In the genomic region with DNA sequence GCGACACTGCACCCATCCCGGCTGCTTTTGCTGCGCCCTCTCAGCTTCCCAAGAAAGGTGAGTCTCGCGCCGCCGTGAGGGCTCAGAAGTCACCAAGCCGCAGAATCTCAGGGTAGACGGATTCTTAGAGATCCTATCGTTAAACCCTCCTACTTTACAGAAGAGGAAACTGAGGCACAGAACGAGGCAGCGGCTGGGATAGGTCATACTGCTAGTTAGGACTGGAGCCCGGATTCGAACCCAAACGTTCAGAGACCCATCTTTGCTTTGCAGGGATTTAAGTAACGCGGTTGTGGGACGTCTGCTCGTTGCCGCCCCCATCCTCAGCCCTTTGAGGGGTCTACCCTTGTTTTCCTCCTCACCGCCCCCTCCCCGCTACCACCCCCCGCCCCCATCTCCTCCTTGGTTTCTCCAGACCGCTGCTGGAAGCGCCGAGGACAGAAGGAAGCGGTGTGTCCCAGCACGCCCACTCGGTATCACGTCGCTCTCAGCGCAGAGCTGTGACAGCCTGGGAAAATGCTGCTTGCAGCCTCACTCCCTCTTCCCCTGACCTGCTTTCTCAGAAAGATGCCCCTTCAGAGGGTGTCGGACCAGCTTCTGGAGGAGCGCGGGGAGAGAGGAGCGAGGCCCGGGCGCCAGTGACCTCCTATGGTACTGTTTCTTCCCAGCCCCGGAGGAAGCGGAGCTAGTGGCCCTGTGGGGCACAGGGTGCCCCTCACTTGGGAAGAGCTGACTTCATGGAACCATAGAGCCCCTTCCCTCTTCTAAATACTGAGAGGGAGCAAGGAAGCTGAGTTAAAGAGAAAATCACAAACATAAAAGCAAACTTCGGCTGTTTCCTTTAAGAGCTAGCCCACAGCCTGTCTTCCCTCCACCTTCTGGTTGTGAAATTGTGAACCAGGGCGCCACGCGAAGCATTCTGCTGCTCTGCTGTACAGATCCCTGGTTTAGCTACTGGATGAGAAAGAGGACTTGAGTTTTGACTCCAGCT, we compare ENCODE assay signal across 8 cellular contexts. TPM values are rescaled to one million over a fixed set of nuclear protein-coding genes. Genes with fewer than 3 reads are reported as not detected.
DNase-seq lines count a peak whose midpoint lies in the region; ATAC-seq and TF ChIP-seq lines count a peak whose summit lies in the region.

No MANE protein-coding gene starts in this region.

- H3K4me2 ChIP-seq in IMR-90 (ENCODE audit: low read depth, low read length), result peak overlapping the region; percentile 96

- POLR2A ChIA-PET in IMR-90 (lab: Charles Lee; ENCODE audit: unreplicated experiment), result no interaction called here
- POLR2A ChIA-PET in activated B cell treated with CpG ODN at 0.5 μM for 24 hours (lab: Charles Lee), result interaction anchor here (0.6 to 1.0 kb wide), 3 partner anchors 13 to 623 kb away, joined by 3 to 8 read pairs (median 3); no protein-coding TSS in a partner anchor

- H2BK20ac ChIP-seq in IMR-90 (ENCODE audit: low read depth, low read length), result no peak overlapping the region

- H3K36me3 Mint-ChIP-seq in activated B cell treated with CpG ODN at 0.5 μM for 24 hours (ENCODE audit: low read depth), result peaks cover 6% of the 10 kb centered on the region

- peaks cover 4% of the 10 kb centered on the region; the same call in 1 of the 2 replicates for H3K9me1 ChIP-seq in IMR-90 (ENCODE audit: insufficient read depth, low read length)

- H3K18ac ChIP-seq in IMR-90 (ENCODE audit: low read depth, low read length), result peak overlapping the region; percentile 51; the same call in 1 of the 2 replicates

- TF ChIP-seq POLR2A in IMR-90 (IDR thresholded peaks at IDR 0.05; ENCODE audit: low read depth, low read length), result peak; percentile 10; the same call in 1 of the 2 replicates

- H2AK5ac ChIP-seq in IMR-90 (ENCODE audit: low read depth, low read length), result no peak overlapping the region

- peak overlapping the region; percentile 72 for H3K14ac ChIP-seq in IMR-90 (replicated peaks; ENCODE audit: low read depth, low read length)

- dilution Hi-C loops in IMR-90 (cut with HindIII; ENCODE audit: low sequenced_read_pairs, unreplicated experiment), result no loop called here

- H3K9me3 ChIP-seq in IMR-90 (ENCODE audit: control insufficient read depth, insufficient read depth, low read length) (no peaks in the 10 kb centered on the region), colonic mucosa (no peaks in the 10 kb centered on the region)

- no peak overlapping the region for H2BK15ac ChIP-seq in IMR-90 (ENCODE audit: low read depth, low read length)

- H4K20me1 ChIP-seq in IMR-90 (ENCODE audit: insufficient read depth, low read length), result no peaks in the 10 kb centered on the region

- H2AFZ ChIP-seq in IMR-90 (replicated peaks; ENCODE audit: low read length, poor library complexity), result peak overlapping the region; percentile 91

- no peak overlapping the region; the same call in 1 of the 2 replicates for H4K91ac ChIP-seq in IMR-90 (ENCODE audit: insufficient read depth, low read depth, low read length)

- in situ Hi-C loops in IMR-90 (cut with MboI; ENCODE audit: low sequenced_read_pairs), result no loop called here

- H3K36me3 ChIP-seq in IMR-90 (ENCODE audit: control insufficient read depth, insufficient read depth, low read length) (no peaks in the 10 kb centered on the region), colonic mucosa (no peaks in the 10 kb centered on the region)

- CTCF ChIA-PET in IMR-90 (lab: Yijun Ruan, JAX), result interaction anchor here (0.6 to 2.6 kb wide), 6 partner anchors 19 to 739 kb away, joined by 3 to 9 read pairs (median 4); no protein-coding TSS in a partner anchor
- CTCF ChIA-PET in activated B cell treated with CpG ODN at 0.5 μM for 24 hours (lab: Charles Lee), result interaction anchor here (1.0 to 1.5 kb wide), 4 partner anchors 12 to 182 kb away, joined by 3 read pairs; no protein-coding TSS in a partner anchor

- intact Hi-C loops in IMR-90 (cut with micrococcal nuclease) (loop anchor here (1.0 to 10.0 kb wide), 4 partner anchors 183 to 550 kb away; no protein-coding TSS in a partner anchor), activated B cell treated with CpG ODN at 0.5 μM for 24 hours (cut with micrococcal nuclease) (loop anchor here (1.0 to 2.0 kb wide), 2 partner anchors 72 to 103 kb away; no protein-coding TSS in a partner anchor), colonic mucosa (cut with DNase I) (no loop called here)

- H3K4me1 ChIP-seq in IMR-90 (ENCODE audit: control insufficient read depth, insufficient read depth, low read length) (peaks cover 7% of the 10 kb centered on the region; the same call in 1 of the 2 replicates), colonic mucosa (no peaks in the 10 kb centered on the region)

- peak in 2 of 3 experiments; percentile 32 to 49 for DNase-seq in NCI-H1417 (lab: John Stamatoyannopoulos, UW)
- DNase-seq in NCI-H1417 treated with DMSO at 0.1 percent for 48 hours (lab: John Stamatoyannopoulos, UW), result no peak
- peak; percentile 60 for DNase-seq in IMR-90
- DNase-seq in activated B cell treated with CpG ODN at 0.5 μM for 24 hours, result peak; percentile 27
- DNase-seq in colonic mucosa, result peak; percentile 39
- peak; percentile 59 for DNase-seq in stimulated activated CD4-positive, alpha-beta T cell treated with anti-CD3 and anti-CD28 coated beads, Interleukin-15, amount 100 ng/mL, for 24 hours

- H3K4me1 Mint-ChIP-seq in activated B cell treated with CpG ODN at 0.5 μM for 24 hours, result peaks cover 18% of the 10 kb centered on the region

- no peak overlapping the region for H4K5ac ChIP-seq in IMR-90 (ENCODE audit: low read depth, low read length)

- H3K79me1 ChIP-seq in IMR-90 (ENCODE audit: low read depth in 1 of 2, low read length in 2 of 2), result peaks cover 21 to 32% of the 10 kb centered on the region in 2 experiments; a peak in 3 of 4 replicates

- H3K9ac ChIP-seq in IMR-90 (ENCODE audit: low read depth, low read length) (peak overlapping the region; percentile 79), colonic mucosa (ENCODE audit: low read depth in 2 of 2, low read length in 2 of 2) (peak overlapping the region; percentile 58 to 77)

- TF ChIP-seq CTCF in IMR-90 (conservative IDR thresholded peaks at IDR 0.05; ENCODE audit: low read depth, low read length) (no peak), activated B cell treated with CpG ODN at 0.5 μM for 24 hours (IDR thresholded peaks at IDR 0.05) (no peak), colonic mucosa (IDR thresholded peaks at IDR 0.05) (no peak)

- TF ChIP-seq RAD21 in IMR-90 (IDR thresholded peaks at IDR 0.05; ENCODE audit: low read length), result no peak

- peaks cover 3% of the 10 kb centered on the region for H3K27me3 Mint-ChIP-seq in activated B cell treated with CpG ODN at 0.5 μM for 24 hours

- H3K27me3 ChIP-seq in IMR-90 (ENCODE audit: control insufficient read depth, insufficient read depth, low read length) (no peaks in the 10 kb centered on the region), colonic mucosa (no peaks in the 10 kb centered on the region), layer of hippocampus (ENCODE audit: control insufficient read depth, insufficient read depth, low read length) (no peaks in the 10 kb centered on the region)

- WGBS in IMR-90 (ENCODE audit: extremely low coverage in 2 of 2, insufficient read length in 1 of 2), 2 experiments, result 6% methylated on average over 9 of the region's 44 CpGs; no CpG with 5 or more reads in 1 of the 2 experiments

- peak overlapping the region; percentile 47 for H2AK9ac ChIP-seq in IMR-90 (replicated peaks; ENCODE audit: low read depth, low read length, poor library complexity)

- 0 out of 2 replicates have a peak overlapping the region, but pooled peaks have one; percentile 25 for H2BK120ac ChIP-seq in IMR-90 (ENCODE audit: low read depth, low read length)

- H3K9me3 Mint-ChIP-seq in activated B cell treated with CpG ODN at 0.5 μM for 24 hours, result no peaks in the 10 kb centered on the region

- H3K4me3 Mint-ChIP-seq in activated B cell treated with CpG ODN at 0.5 μM for 24 hours, result peak overlapping the region; percentile 92

- ATAC-seq in IMR-90 (ENCODE audit: low read depth) (peak; percentile 36), activated B cell treated with CpG ODN at 0.5 μM for 24 hours (ENCODE audit: low read depth) (no peak), GM18867 (IDR thresholded peaks at IDR 0.05; ENCODE audit: unreplicated experiment) (no peak)

- BruUV-seq in IMR-90 (replicated peaks; lab: Mats Ljungman, UMichigan), result no TSS peak

- H3K27ac ChIP-seq in IMR-90 (ENCODE audit: insufficient read depth, low read length), result peak overlapping the region; percentile 48
- H3K27ac ChIP-seq in colonic mucosa, result peak overlapping the region; percentile 72
- peak overlapping the region; percentile 33 for H3K27ac ChIP-seq in layer of hippocampus (ENCODE audit: low read depth, low read length)

- peak overlapping the region; percentile 60 for H2BK5ac ChIP-seq in IMR-90 (ENCODE audit: low read depth, low read length, poor library complexity, severe bottlenecking)

- H3K56ac ChIP-seq in IMR-90 (ENCODE audit: extremely low read depth, insufficient read depth, low read length), result 0 out of 2 replicates have a peak overlapping the region, but pooled peaks have one; percentile 10

- peak overlapping the region; percentile 97 for H3K23ac ChIP-seq in IMR-90 (ENCODE audit: low read depth, low read length)

- peak overlapping the region; percentile 72 for H3K27ac Mint-ChIP-seq in activated B cell treated with CpG ODN at 0.5 μM for 24 hours

- H3K4ac ChIP-seq in IMR-90 (ENCODE audit: low read depth, low read length), result peak overlapping the region; percentile 38; the same call in 1 of the 2 replicates

- H4K8ac ChIP-seq in IMR-90 (ENCODE audit: low read depth in 2 of 2, low read length in 2 of 2), result peak overlapping the region in 1 of 2 experiments; percentile 49; a peak in 2 of 4 replicates

- H3K4me3 ChIP-seq in IMR-90 (ENCODE audit: insufficient read depth, low read depth, low read length), result peak overlapping the region; percentile 60
- peak overlapping the region; percentile 86 for H3K4me3 ChIP-seq in colonic mucosa

TF ChIP-seq in IMR-90, 13 proteins besides CTCF, POLR2A, EP300 and RAD21:
- peak; percentile 17; the same call in 1 of the 2 replicates for TF ChIP-seq MXI1 (IDR thresholded peaks at IDR 0.05; ENCODE audit: borderline replicate concordance, low read depth, low read length)
- no peak for TF ChIP-seq CHD1 (IDR thresholded peaks at IDR 0.05; ENCODE audit: low read depth, low read length)
- TF ChIP-seq CEBPB (IDR thresholded peaks at IDR 0.05; ENCODE audit: low read depth, low read length), result peak; percentile 76
TF ChIP-seq in IMR-90: peak in this region for 2.

RNA-seq across cellular contexts. Expression of gene IL1RAP, which starts 0.6 kb away (rescaled TPM):
- total RNA-seq in IMR-90 (2012; rRNA removed), result 9.4 and 11.3 TPM in 2 replicates
- 7.4 and 8.3 TPM in 2 replicates for polyA plus RNA-seq in IMR-90 (2012; rRNA removed)
- 1.3 and 2.2 TPM in 2 replicates for polyA plus RNA-seq in IMR-90 (2012; cell fraction: cytosol; rRNA removed)
- 1.3 and 4.4 TPM in 2 replicates for polyA plus RNA-seq in IMR-90 (2012; cell fraction: nucleus; rRNA removed; ENCODE audit: low replicate concordance)
- total RNA-seq in activated B cell treated with CpG ODN at 0.5 μM for 24 hours, result 4.7 and 6.3 TPM in 2 replicates
- total RNA-seq in colonic mucosa, result 1 to 10 TPM; 3.9 to 5.0 TPM
